Comparison of ENCODE assay signal across 24 cellular contexts in the genomic region with DNA sequence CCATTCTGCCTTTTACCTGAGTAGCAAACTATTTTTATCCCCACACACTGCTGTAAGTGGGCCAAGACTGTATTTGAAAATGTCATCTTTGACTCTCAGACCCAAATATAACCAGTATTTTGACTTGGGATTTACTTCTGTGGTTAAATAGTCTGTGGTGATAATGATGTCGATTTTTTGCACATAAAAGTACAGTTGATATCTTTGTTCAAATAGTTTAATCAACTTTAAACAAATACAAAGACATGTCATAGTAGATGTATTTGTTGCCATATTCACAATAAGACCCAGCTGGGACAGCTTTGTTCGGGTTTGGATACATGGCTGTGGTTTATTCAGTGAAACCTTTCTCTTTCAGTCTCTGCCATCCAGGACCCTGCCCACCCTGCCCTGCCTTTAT.
"Had no signal": no experiment of that assay in that cellular context is flagged by ENCODE, and none has a peak within 500 bp of the region (broad histone marks: within the 10 kb centered on the region; RNA-seq: fewer than 3 reads in every experiment).

No MANE protein-coding gene starts in this region.

- H3K79me2 ChIP-seq: parathyroid adenoma had no signal

- H3K27ac ChIP-seq: breast epithelium, coronary artery, parathyroid adenoma, right lobe of liver, skin epidermis, testis, uterus had no signal

- H3K27ac Mint-ChIP-seq: activated CD8-positive, alpha-beta memory T cell treated with anti-CD3 and anti-CD28 coated beads, Interleukin-2, amount 10 ng/mL, durations not matched to agents 7 days and 5 days; endodermal cell; mesothelial cell of epicardium; stimulated activated memory B cell treated with anti-CD40 and anti-IgM and Interleukin-4, amounts not matched to agents 10 μg/mL and 1 μg/mL and 100 μg/mL, for 72 hours; T-helper 1 cell treated with Interleukin-12 subunit alpha and Interleukin-12 subunit beta and Interleukin-4 antibody, amounts not matched to agents 30 μg/mL and 1 μg/mL, for 36 hours had no signal

- H3K9me3 ChIP-seq: breast epithelium, heart left ventricle, right lobe of liver, testis, uterus had no signal

- H3K4me3 ChIP-seq: breast epithelium, coronary artery, heart left ventricle, right lobe of liver, skin epidermis, testis, uterus had no signal

- H3K9me3 Mint-ChIP-seq: endodermal cell; mesothelial cell of epicardium; natural killer cell treated with Interleukin-12 subunit alpha and Interleukin-12 subunit beta and Interleukin-15 and Interleukin-18, amount 100 ng/mL, for 72 hours; stimulated activated memory B cell treated with anti-CD40 and anti-IgM and Interleukin-4, amounts not matched to agents 10 μg/mL and 1 μg/mL and 100 μg/mL, for 72 hours; T-helper 1 cell treated with Interleukin-12 subunit alpha and Interleukin-12 subunit beta and Interleukin-4 antibody, amounts not matched to agents 30 μg/mL and 1 μg/mL, for 36 hours had no signal

- H3K36me3 ChIP-seq: uterus had no signal

- H3K27me3 Mint-ChIP-seq: activated CD8-positive, alpha-beta memory T cell treated with anti-CD3 and anti-CD28 coated beads, Interleukin-2, amount 10 ng/mL, durations not matched to agents 7 days and 5 days; natural killer cell treated with Interleukin-12 subunit alpha and Interleukin-12 subunit beta and Interleukin-15 and Interleukin-18, amount 100 ng/mL, for 72 hours; stimulated activated memory B cell treated with anti-CD40 and anti-IgM and Interleukin-4, amounts not matched to agents 10 μg/mL and 1 μg/mL and 100 μg/mL, for 72 hours had no signal

- H3K4me1 Mint-ChIP-seq: endodermal cell; mesothelial cell of epicardium; stimulated activated memory B cell treated with anti-CD40 and anti-IgM and Interleukin-4, amounts not matched to agents 10 μg/mL and 1 μg/mL and 100 μg/mL, for 72 hours had no signal

- H2AFZ ChIP-seq: parathyroid adenoma had no signal

- ATAC-seq: activated CD4-positive, CD25-positive, alpha-beta regulatory T cell treated with anti-CD3 and anti-CD28 coated beads, Interleukin-2, amount 50 U/mL, for 24 hours; activated CD8-positive, alpha-beta memory T cell treated with anti-CD3 and anti-CD28 coated beads, Interleukin-2, amount 10 ng/mL, durations not matched to agents 7 days and 5 days; left ventricle myocardium superior; natural killer cell treated with Interleukin-12 subunit alpha and Interleukin-12 subunit beta and Interleukin-15 and Interleukin-18, amount 100 ng/mL, for 72 hours; right lobe of liver; stimulated activated memory B cell treated with anti-CD40 and anti-IgM and Interleukin-4, amounts not matched to agents 10 μg/mL and 1 μg/mL and 100 μg/mL, for 72 hours had no signal

- H3K4me3 Mint-ChIP-seq: activated CD8-positive, alpha-beta memory T cell treated with anti-CD3 and anti-CD28 coated beads, Interleukin-2, amount 10 ng/mL, durations not matched to agents 7 days and 5 days; endodermal cell; mesothelial cell of epicardium; natural killer cell treated with Interleukin-12 subunit alpha and Interleukin-12 subunit beta and Interleukin-15 and Interleukin-18, amount 100 ng/mL, for 72 hours; stimulated activated memory B cell treated with anti-CD40 and anti-IgM and Interleukin-4, amounts not matched to agents 10 μg/mL and 1 μg/mL and 100 μg/mL, for 72 hours; T-helper 1 cell treated with Interleukin-12 subunit alpha and Interleukin-12 subunit beta and Interleukin-4 antibody, amounts not matched to agents 30 μg/mL and 1 μg/mL, for 36 hours had no signal

- DNase-seq: activated CD4-positive, alpha-beta T cell treated with anti-CD3 and anti-CD28 coated beads, Interleukin-2, amount 50 U/mL, for 4 hours; activated CD8-positive, alpha-beta memory T cell treated with anti-CD3 and anti-CD28 coated beads, Interleukin-2, amount 10 ng/mL, durations not matched to agents 7 days and 5 days; activated effector memory CD4-positive, alpha-beta T cell treated with anti-CD3 and anti-CD28 coated beads, Interleukin-2, amount 50 U/mL, for 16 hours; activated naive CD4-positive, alpha-beta T cell treated with anti-CD3 and anti-CD28 coated beads, Interleukin-2, amount 50 U/mL, for 16 hours; cerebellar nuclear complex; endodermal cell; heart left ventricle; left ventricle myocardium superior; mammary epithelial cell; right lobe of liver; stimulated activated CD4-positive, alpha-beta T cell treated with anti-CD3 and anti-CD28 coated beads, Interleukin-2, amount 100 ng/mL, for 24 hours; testis; trophoblast cell; uterus had no signal

- H3K9ac ChIP-seq: parathyroid adenoma had no signal

- FAIRE-seq: islet of Langerhans had no signal

- H3K4me1 ChIP-seq: breast epithelium, parathyroid adenoma, right lobe of liver, uterus had no signal

- H3K27me3 ChIP-seq: breast epithelium, heart left ventricle, right lobe of liver, testis, uterus had no signal
